17 cellular contexts compared by ENCODE assay signal in genomic region chr1:245059806-245060424, GRCh38.
A peak's percentile ranks its signal among the peaks of the same experiment; 100 is the strongest.
DNase-seq lines count a peak whose midpoint lies in the region; ATAC-seq and TF ChIP-seq lines count a peak whose summit lies in the region.
"Had no signal": no experiment of that assay in that cellular context is flagged by ENCODE, and none has a peak within 500 bp of the region (broad histone marks: within the 10 kb centered on the region; RNA-seq: fewer than 3 reads in every experiment).

No MANE protein-coding gene starts in this region.

- H3K79me2 ChIP-seq in H9 (ENCODE audit: insufficient read depth, low read length), result no peaks in the 10 kb centered on the region

- peak overlapping the region; percentile 3 for H3K4me2 ChIP-seq in H9 (ENCODE audit: insufficient read depth, insufficient read length, low read length)

- no peak overlapping the region for H2BK120ac ChIP-seq in H9 (ENCODE audit: low read depth, low read length, poor library complexity, severe bottlenecking)

- no peak overlapping the region for H3K18ac ChIP-seq in H9 (ENCODE audit: insufficient read length, low read depth, low read length)

- intact Hi-C loops in body of pancreas (cut with DNase I), result no loop called here

- H3K27me3 ChIP-seq in H9 (ENCODE audit: insufficient read depth, low read length) (no peaks in the 10 kb centered on the region), body of pancreas (no peaks in the 10 kb centered on the region), iPS-20b (ENCODE audit: insufficient read depth, low read length) (no peaks in the 10 kb centered on the region)
- H3K27me3 ChIP-seq: MG63, Peyer's patch had no signal

- no peak overlapping the region for H4K5ac ChIP-seq in H9 (ENCODE audit: insufficient read length, low read depth, low read length)

- no peak for ATAC-seq in body of pancreas
- no peak for ATAC-seq in HG03571 (IDR thresholded peaks at IDR 0.05; ENCODE audit: unreplicated experiment)
- ATAC-seq: CD8-positive, alpha-beta T cell had no signal

- no peaks in the 10 kb centered on the region for H3K36me3 ChIP-seq in body of pancreas (replicated peaks in 1 of 2; ENCODE audit: insufficient read depth in 1 of 2, low read depth in 2 of 2)
- H3K36me3 ChIP-seq in iPS-20b (ENCODE audit: insufficient read depth, low read depth, low read length), result no peaks in the 10 kb centered on the region
- H3K36me3 ChIP-seq: HAP-1, MG63, Peyer's patch had no signal

- H3K23me2 ChIP-seq in H9 (ENCODE audit: insufficient read length, low read depth, low read length, poor library complexity, severe bottlenecking), result no peaks in the 10 kb centered on the region

- H3K27me3 Mint-ChIP-seq in H9 (ENCODE audit: low read depth), result no peaks in the 10 kb centered on the region

- H3K9ac ChIP-seq in H9 (ENCODE audit: extremely low read depth, insufficient read length, low read length), result no peak overlapping the region
- peak overlapping the region; percentile 39; the same call in 1 of the 2 replicates for H3K9ac ChIP-seq in iPS-20b (ENCODE audit: low read depth, low read length)

- peak overlapping the region in 2 of 3 experiments; percentile 64 to 92; a peak in 3 of 7 replicates for H3K27ac Mint-ChIP-seq in H9
- H3K27ac Mint-ChIP-seq: CD8-positive, alpha-beta T cell had no signal

- in situ Hi-C loops in KBM-7 (cut with MboI; ENCODE audit: low pct_unique_long_range_greater_than_20kb, low sequenced_read_pairs), result no loop called here

- H3K27ac ChIP-seq in H9 (ENCODE audit: insufficient read length, low read depth, low read length) (no peak overlapping the region), body of pancreas (peak overlapping the region in 3 of 4 donors; percentile 19 to 55 (median 54)), iPS-20b (ENCODE audit: low read length) (no peak overlapping the region)
- H3K27ac ChIP-seq: Peyer's patch had no signal

- peaks cover 24 to 27% of the 10 kb centered on the region in 2 experiments for H3K4me1 Mint-ChIP-seq in H9

- DNase-seq in H9 (no peak), body of pancreas (no peak), KBM-7 (no peak), T-helper 1 cell (no peak)
- DNase-seq in activated CD4-positive, CD25-positive, alpha-beta regulatory T cell treated with anti-CD3 and anti-CD28 coated beads, Interleukin-2, amount 50 U/mL, for 72 hours, result no peak
- DNase-seq: CD8-positive, alpha-beta T cell; DMS53; GDM1; NCI-H1417 treated with DMSO at 0.1 percent for 48 hours; NCI-H187 treated with DMSO at 0.1 percent for 48 hours; NCI-H226; NCI-H510A treated with DMSO at 0.1 percent for 48 hours had no signal

- TF ChIP-seq CTCF in H9 (conservative IDR thresholded peaks at IDR 0.05) (no peak), body of pancreas (IDR thresholded peaks at IDR 0.05) (no peak)

- TF ChIP-seq POLR2A in body of pancreas (IDR thresholded peaks at IDR 0.05), result no peak

- H4K91ac ChIP-seq in H9 (ENCODE audit: insufficient read length, low read depth, low read length), result no peak overlapping the region

- no peak overlapping the region for H2BK15ac ChIP-seq in H9 (ENCODE audit: low read depth, low read length)

- H2BK5ac ChIP-seq in H9 (ENCODE audit: insufficient read length, low read length), result no peak overlapping the region

- no peaks in the 10 kb centered on the region for H4K20me1 ChIP-seq in H9 (ENCODE audit: control insufficient read depth, insufficient read depth, insufficient read length)

- H3K36me3 Mint-ChIP-seq in H9 (ENCODE audit: insufficient read depth in 1 of 3, low read depth in 3 of 3), result peaks cover 5 to 10% (median 7%) of the 10 kb centered on the region in 3 experiments; a peak in 5 of 7 replicates

- H2AK5ac ChIP-seq in H9 (ENCODE audit: insufficient read length, low read length), result no peak overlapping the region

- no peaks in the 10 kb centered on the region for H3K79me1 ChIP-seq in H9 (ENCODE audit: insufficient read depth, low read depth, low read length, poor library complexity, severe bottlenecking)

- no peak overlapping the region for H2BK12ac ChIP-seq in H9 (ENCODE audit: insufficient read length, low read depth, low read length)

- H3K23ac ChIP-seq in H9 (ENCODE audit: insufficient read length, low read depth, low read length), result no peak overlapping the region

- peak overlapping the region; percentile 6; a peak in 1 of 5 replicates for H3K4me3 Mint-ChIP-seq in H9
- H3K4me3 Mint-ChIP-seq: CD8-positive, alpha-beta T cell had no signal

- H4K8ac ChIP-seq in H9 (replicated peaks; ENCODE audit: insufficient read length, low read depth, low read length), result no peak overlapping the region

- WGBS in H9 (ENCODE audit: extremely low coverage, insufficient read length, low lambda C conversion rate), result no CpG with 5 or more reads among the region's 5 CpGs
- whole genome bisulfite sequencing in body of pancreas, 2 donors, result 37 to 59% methylated on average over 4 to 5 of the region's 5 CpGs

- peaks cover 9% of the 10 kb centered on the region; the same call in 1 of the 2 replicates for H3K4me1 ChIP-seq in H9 (ENCODE audit: insufficient read depth, low read length)
- peaks cover 15% of the 10 kb centered on the region for H3K4me1 ChIP-seq in body of pancreas
- H3K4me1 ChIP-seq in iPS-20b (ENCODE audit: insufficient read depth, low read length), result peaks cover 25% of the 10 kb centered on the region
- H3K4me1 ChIP-seq: HAP-1 had no signal

- no peak overlapping the region for H3K56ac ChIP-seq in H9 (ENCODE audit: insufficient read length, low read depth, low read length)

- H3K9me3 ChIP-seq in H9 (ENCODE audit: control insufficient read depth, low read depth, low read length), result peaks cover 1% of the 10 kb centered on the region
- H3K9me3 ChIP-seq in body of pancreas, result no peaks in the 10 kb centered on the region
- H3K9me3 ChIP-seq in iPS-20b (ENCODE audit: insufficient read depth, low read depth, low read length), result no peaks in the 10 kb centered on the region
- H3K9me3 ChIP-seq: HAP-1, MG63, Peyer's patch had no signal

- H3T11ph ChIP-seq in H9 (ENCODE audit: low read length), result no peak overlapping the region

- H2BK20ac ChIP-seq in H9 (ENCODE audit: low read depth, low read length, poor library complexity, severe bottlenecking), result no peak overlapping the region

- H3K4me3 ChIP-seq in body of pancreas, result no peak overlapping the region
- peak overlapping the region; percentile 24; the same call in 1 of the 2 replicates for H3K4me3 ChIP-seq in iPS-20b (ENCODE audit: low read length)
- H3K4me3 ChIP-seq: HAP-1, MG63, Peyer's patch had no signal

- no peak overlapping the region for H3K14ac ChIP-seq in H9 (ENCODE audit: insufficient read depth, low read length)

- no peak overlapping the region for H2AFZ ChIP-seq in H9 (ENCODE audit: low read length)

- H3K4ac ChIP-seq in H9 (ENCODE audit: low read depth, low read length), result no peak overlapping the region

- H3K9me3 Mint-ChIP-seq in H9, result no peaks in the 10 kb centered on the region
- H3K9me3 Mint-ChIP-seq: CD8-positive, alpha-beta T cell had no signal

Comparison
In these comparisons a context has a peak if more than half of its experiments do, and no peak if none do; other contexts are left out.
1. H3K27ac ChIP-seq: peak in body of pancreas (3 of 4); none in H9 (single experiment) and iPS-20b (single experiment).